17 cellular contexts compared by ENCODE assay signal in genomic region chr16:30887927-30888326, GRCh38. TPM values are rescaled to one million over a fixed set of nuclear protein-coding genes. Genes with fewer than 3 reads are reported as not detected.
A peak's percentile ranks its signal among the peaks of the same experiment; 100 is the strongest.
DNase-seq lines count a peak whose midpoint lies in the region; ATAC-seq and TF ChIP-seq lines count a peak whose summit lies in the region.
"Had no signal": no experiment of that assay in that cellular context is flagged by ENCODE, and none has a peak within 500 bp of the region (broad histone marks: within the 10 kb centered on the region; RNA-seq: fewer than 3 reads in every experiment).

No MANE protein-coding gene starts in this region.

- H3K4me1 ChIP-seq in BLaER1 = peaks cover 22% of the 10 kb centered on the region
- no peaks in the 10 kb centered on the region; the same call in 1 of the 2 replicates for H3K4me1 ChIP-seq in HEK293 (ENCODE audit: control insufficient read depth, insufficient read depth, low read length)
- H3K4me1 ChIP-seq in trophoblast cell (ENCODE audit: control insufficient read depth in 1 of 2, insufficient read depth in 2 of 2, low read length in 2 of 2) = peaks cover 7 to 9% of the 10 kb centered on the region in 2 experiments

- H3K9me3 ChIP-seq in BLaER1 (no peaks in the 10 kb centered on the region), HEK293 (ENCODE audit: control insufficient read depth, insufficient read depth, low read depth, low read length) (no peaks in the 10 kb centered on the region), trophoblast cell (ENCODE audit: insufficient read depth, low read depth, low read length) (no peaks in the 10 kb centered on the region)

- no peak overlapping the region for H2BK5ac ChIP-seq in trophoblast cell (ENCODE audit: low read depth, low read length, poor library complexity)

- H3K27me3 ChIP-seq in BLaER1 (no peaks in the 10 kb centered on the region), trophoblast cell (ENCODE audit: insufficient read depth, low read length) (no peaks in the 10 kb centered on the region)

- TF ChIP-seq CTCF in HEK293 (tag by site-specific recombination; IDR thresholded peaks at IDR 0.05) (no peak), RWPE1 (conservative IDR thresholded peaks at IDR 0.05; ENCODE audit: low read depth) (no peak)

- no peak overlapping the region for H3K18ac ChIP-seq in trophoblast cell (ENCODE audit: low read length)

- no peak overlapping the region for H4K91ac ChIP-seq in trophoblast cell (ENCODE audit: low read depth, low read length)

- no peak for ATAC-seq in GM21515 (IDR thresholded peaks at IDR 0.05; ENCODE audit: unreplicated experiment)
- no peak for ATAC-seq in HG03135 (IDR thresholded peaks at IDR 0.05; ENCODE audit: unreplicated experiment)
- ATAC-seq: GM23338 had no signal

- H4K12ac ChIP-seq in trophoblast cell (ENCODE audit: low read depth, low read length) = no peak overlapping the region

- H3K4ac ChIP-seq in trophoblast cell (ENCODE audit: low read depth, low read length) = no peak overlapping the region

- H3K9ac ChIP-seq in BLaER1 (peak overlapping the region; percentile 15; the same call in 1 of the 2 replicates), trophoblast cell (ENCODE audit: low read length) (no peak overlapping the region)

- no CpG with 5 or more reads among the region's 9 CpGs for WGBS in trophoblast cell (ENCODE audit: extremely low coverage, insufficient coverage, insufficient read length)

- no peak for DNase-seq in RWPE1 (ENCODE audit: low spot score)
- no peak for DNase-seq in trophoblast cell
- no peak for DNase-seq in head of caudate nucleus
- DNase-seq: 8988T; CD4-positive, CD25-positive, alpha-beta regulatory T cell; CD8-positive, alpha-beta memory T cell; COR-L47; DMS 273 treated with DMSO at 0.1 percent for 48 hours; DMS53; DND-41; EL; HCEC 1CT had no signal

- H4K8ac ChIP-seq in trophoblast cell (ENCODE audit: low read depth, low read length) = no peak overlapping the region

- H3K4me3 ChIP-seq in BLaER1 (no peak overlapping the region), HEK293 (ENCODE audit: low read depth, low read length) (no peak overlapping the region), trophoblast cell (ENCODE audit: low read depth, low read length) (peak overlapping the region; percentile 8)
- H3K4me3 ChIP-seq: GM23338 had no signal

- H2AFZ ChIP-seq in trophoblast cell (ENCODE audit: insufficient read depth, low read length, poor library complexity) = no peak overlapping the region
- H2AFZ ChIP-seq: GM23338 had no signal

- no peak overlapping the region for H3K23ac ChIP-seq in trophoblast cell (ENCODE audit: low read length)

- H4K20me1 ChIP-seq in BLaER1 = peaks cover 12% of the 10 kb centered on the region

- peaks cover 85% of the 10 kb centered on the region for H3K36me3 ChIP-seq in BLaER1
- peaks cover 10 to 69% of the 10 kb centered on the region in 2 experiments; a peak in 2 of 3 replicates for H3K36me3 ChIP-seq in HEK293 (ENCODE audit: control insufficient read depth in 2 of 2, insufficient read depth in 1 of 2, low read length in 2 of 2)
- peaks cover 29 to 36% of the 10 kb centered on the region in 2 experiments for H3K36me3 ChIP-seq in trophoblast cell (ENCODE audit: control insufficient read depth in 1 of 2, insufficient read depth in 2 of 2, low read length in 2 of 2)

- no peak overlapping the region for H2BK120ac ChIP-seq in trophoblast cell (ENCODE audit: insufficient read depth, low read length, poor library complexity)

- no peak overlapping the region for H3K14ac ChIP-seq in trophoblast cell (ENCODE audit: low read length)

- H3K27ac ChIP-seq in BLaER1 = 0 out of 2 replicates have a peak overlapping the region, but pooled peaks have one; percentile 4
- no peak overlapping the region for H3K27ac ChIP-seq in HEK293 (ENCODE audit: extremely low read depth, low read depth, low read length)
- H3K27ac ChIP-seq in RWPE1 = peak overlapping the region; percentile 44
- no peak overlapping the region for H3K27ac ChIP-seq in trophoblast cell (ENCODE audit: low read depth, low read length)

- H2AK5ac ChIP-seq in trophoblast cell (ENCODE audit: low read length) = no peak overlapping the region

- POLR2A ChIA-PET in HEK293 (lab: Yijun Ruan, JAX) = interaction anchor here (1.2 kb wide), 2 partner anchors 13 to 25 kb away, joined by 3 to 4 read pairs; no protein-coding TSS in a partner anchor
- POLR2A ChIA-PET in RWPE1 (lab: Yijun Ruan, JAX; ENCODE audit: low non-redundant PET) = no interaction called here

- CTCF ChIA-PET in HEK293 (lab: Yijun Ruan, JAX) (interaction anchor here (1.2 to 2.2 kb wide), 2 partner anchors 14 to 43 kb away, joined by 7 to 8 read pairs; no protein-coding TSS in a partner anchor), RWPE1 (lab: Yijun Ruan, JAX) (interaction anchor here (1.0 kb wide), 1 partner anchor 54 kb away, joined by 3 read pairs; no protein-coding TSS in a partner anchor)

- H3K4me2 ChIP-seq in BLaER1 = no peak overlapping the region
- H3K4me2 ChIP-seq in trophoblast cell (ENCODE audit: low read length) = no peak overlapping the region
- H3K4me2 ChIP-seq: GM23338 had no signal

- H3K79me1 ChIP-seq in trophoblast cell (ENCODE audit: low read length) = no peaks in the 10 kb centered on the region

- intact Hi-C loops in head of caudate nucleus (cut with DNase I) = no loop called here

- no peak overlapping the region for H2BK12ac ChIP-seq in trophoblast cell (ENCODE audit: low read length)

- peaks cover under 1% of the 10 kb centered on the region for H3K79me2 ChIP-seq in trophoblast cell (ENCODE audit: control insufficient read depth, insufficient read depth, low read length, poor library complexity)

TF ChIP-seq in HEK293, 187 proteins besides CTCF, POLR2A, EP300 and RAD21:
- TF ChIP-seq MZF1 (tag by site-specific recombination; IDR thresholded peaks at IDR 0.05; ENCODE audit: borderline replicate concordance) = no peak
- peak; percentile 53; the same call in 1 of the 2 replicates for TF ChIP-seq ZNF2 (tag by site-specific recombination; IDR thresholded peaks at IDR 0.05)
- no peak for TF ChIP-seq ZNF223 (tag by site-specific recombination; IDR thresholded peaks at IDR 0.05)

RNA-seq across cellular contexts. Expression of gene BCL7C, which starts 6.0 kb away (rescaled TPM):
- polyA plus RNA-seq in trophoblast cell (2013) = 28.8 TPM in 2 replicates

RNA-seq across cellular contexts. Expression of gene CTF1, which starts 8.5 kb away (rescaled TPM):
- polyA plus RNA-seq in trophoblast cell (2013) = 6.0 and 6.4 TPM in 2 replicates
- polyA plus RNA-seq: CD4-positive, CD25-positive, alpha-beta regulatory T cell; CD8-positive, alpha-beta memory T cell had no signal

RNA-seq across cellular contexts. Expression of gene FBXL19, which starts 35.4 kb away (rescaled TPM):
- 36.4 and 36.8 TPM in 2 replicates for polyA plus RNA-seq in trophoblast cell (2013)

Comparison
In these comparisons a context has a peak if more than half of its experiments do, and no peak if none do; other contexts are left out.
1. H3K27ac ChIP-seq: peak in BLaER1 (single experiment) and RWPE1 (single experiment); none in HEK293 (single experiment) and trophoblast cell (single experiment).